Comparison of ENCODE assay signal across 26 cellular contexts in genomic region chr22:31393890-31394289, GRCh38.
"Had no signal": no experiment of that assay in that cellular context is flagged by ENCODE, and none has a peak within 500 bp of the region (broad histone marks: within the 10 kb centered on the region; RNA-seq: fewer than 3 reads in every experiment).

No MANE protein-coding gene starts in this region.

- ATAC-seq: activated T-helper 17 cell treated with anti-CD3 and anti-CD28 coated beads, Interleukin-2, amount 50 U/mL, for 72 hours; effector memory CD8-positive, alpha-beta T cell; gastrocnemius medialis; naive thymus-derived CD4-positive, alpha-beta T cell; sciatic nerve had no signal

- FAIRE-seq: bronchial epithelial cell, endothelial cell of umbilical vein, small intestine, TTC549 had no signal

- H3K27ac ChIP-seq: colonic mucosa, dorsolateral prefrontal cortex, esophagus muscularis mucosa, gastrocnemius medialis, left ventricle myocardium inferior, thoracic aorta, WERI-Rb-1 had no signal

- H3K4me3 ChIP-seq: colonic mucosa, dorsolateral prefrontal cortex, esophagus muscularis mucosa, gastrocnemius medialis, left ventricle myocardium inferior, thoracic aorta had no signal

- H3K36me3 ChIP-seq: colonic mucosa, esophagus muscularis mucosa, gastrocnemius medialis, left ventricle myocardium inferior, thoracic aorta, WERI-Rb-1 had no signal

- H3K27me3 ChIP-seq: colonic mucosa, dorsolateral prefrontal cortex, esophagus muscularis mucosa, gastrocnemius medialis had no signal

- DNase-seq: activated CD4-positive, alpha-beta T cell treated with anti-CD3 and anti-CD28 coated beads for 1 hour; activated CD8-positive, alpha-beta memory T cell treated with anti-CD3 and anti-CD28 coated beads, Interleukin-2, amount 50 U/mL, for 4 hours; activated naive CD4-positive, alpha-beta T cell treated with Interleukin-2 at 50 U/mL for 16 hours; activated naive CD8-positive, alpha-beta T cell treated with anti-CD3 and anti-CD28 coated beads for 36 hours; activated T-cell treated with anti-CD3 and anti-CD28 coated beads, Interleukin-2, amount 50 U/mL, for 24 hours; colonic mucosa; dorsolateral prefrontal cortex; effector memory CD8-positive, alpha-beta T cell; gastrocnemius medialis; head of caudate nucleus; hypothalamus; left ventricle myocardium inferior; naive thymus-derived CD4-positive, alpha-beta T cell; occipital lobe; small intestine; stimulated activated CD4-positive, alpha-beta T cell treated with anti-CD3 and anti-CD28 coated beads, Interleukin-15, amount 100 ng/mL, for 24 hours; stimulated activated CD4-positive, alpha-beta T cell treated with anti-CD3 and anti-CD28 coated beads, Interleukin-2, amount 100 ng/mL, for 48 hours; stimulated activated naive CD4-positive, alpha-beta T cell; WERI-Rb-1 had no signal

- H3K9me3 ChIP-seq: colonic mucosa, esophagus muscularis mucosa, gastrocnemius medialis, left ventricle myocardium inferior, thoracic aorta had no signal

- H3K4me1 ChIP-seq: colonic mucosa had no signal
